ENCODE assay signal across 8 cellular contexts in the genomic region with DNA sequence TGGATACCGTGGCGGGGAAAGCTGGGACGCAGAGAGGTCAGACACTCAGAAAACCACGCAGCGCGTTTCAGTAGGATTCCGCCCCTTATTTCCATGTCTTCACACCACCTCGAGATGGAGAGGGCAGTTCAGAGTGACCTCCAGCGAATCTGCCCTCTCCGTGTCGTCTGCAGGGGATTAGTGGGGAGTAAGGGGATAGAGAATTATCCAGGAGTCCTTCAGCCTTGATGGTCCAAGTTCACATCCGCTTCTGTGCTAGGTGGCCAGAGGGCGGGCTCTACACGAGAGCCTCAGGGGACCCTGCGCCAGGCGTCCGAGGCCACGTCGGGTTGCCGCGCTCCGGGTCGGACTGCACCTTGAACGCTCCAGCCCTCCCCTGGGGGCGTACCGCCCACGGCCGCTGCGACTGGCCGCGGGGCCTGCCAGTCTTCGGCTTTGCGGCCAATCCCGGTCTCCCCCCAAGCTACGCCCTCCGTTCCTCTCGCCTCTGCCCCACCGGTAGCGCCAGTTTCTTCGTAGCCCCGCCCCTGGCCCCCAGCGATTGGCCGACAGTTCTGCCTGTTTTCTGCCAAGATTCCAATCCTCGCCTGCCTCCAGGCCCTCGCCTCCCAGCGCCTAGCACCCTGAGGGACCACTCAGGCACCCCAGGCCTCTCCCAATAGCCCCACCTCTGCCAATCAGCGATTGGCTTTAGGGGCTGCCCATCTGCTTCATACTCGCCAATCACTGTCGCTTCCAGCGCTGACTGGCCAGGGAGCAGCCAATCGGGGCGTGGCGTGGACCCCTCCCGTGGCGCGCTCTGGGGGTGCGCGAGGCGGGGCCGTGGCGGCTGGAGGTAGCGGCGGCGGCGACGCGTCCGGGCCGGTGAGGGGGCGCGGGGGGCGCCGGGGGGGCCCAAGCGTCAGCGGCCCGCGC. TPM values are rescaled to one million over a fixed set of nuclear protein-coding genes. Genes with fewer than 3 reads are reported as not detected.
DNase-seq lines count a peak whose midpoint lies in the region; ATAC-seq and TF ChIP-seq lines count a peak whose summit lies in the region.

A gene with protein sequence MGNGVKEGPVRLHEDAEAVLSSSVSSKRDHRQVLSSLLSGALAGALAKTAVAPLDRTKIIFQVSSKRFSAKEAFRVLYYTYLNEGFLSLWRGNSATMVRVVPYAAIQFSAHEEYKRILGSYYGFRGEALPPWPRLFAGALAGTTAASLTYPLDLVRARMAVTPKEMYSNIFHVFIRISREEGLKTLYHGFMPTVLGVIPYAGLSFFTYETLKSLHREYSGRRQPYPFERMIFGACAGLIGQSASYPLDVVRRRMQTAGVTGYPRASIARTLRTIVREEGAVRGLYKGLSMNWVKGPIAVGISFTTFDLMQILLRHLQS (plus strand): TSS at position 812 of the 915 bp plus-strand sequence. CDS start 32,131 bp downstream, outside the sequence.

- H3K4me1 ChIP-seq in gastroesophageal sphincter = peaks cover 0 to 49% (median 12%) of the 10 kb centered on the region in 3 donors
- peaks cover 21 to 22% of the 10 kb centered on the region in 2 experiments for H3K4me1 ChIP-seq in neutrophil (ENCODE audit: control insufficient read depth in 1 of 2, insufficient read depth in 1 of 2, low read depth in 1 of 2, low read length in 1 of 2)

- peak within 1 kb of the TSS; percentile 74 for H3K9ac ChIP-seq in SK-N-MC (ENCODE audit: insufficient read length)

- peaks cover 2% of the 10 kb centered on the region; the same call in 1 of the 2 replicates for H3K36me3 ChIP-seq in SK-N-MC (ENCODE audit: insufficient read depth, low read length)
- peaks cover 0 to 14% of the 10 kb centered on the region in 2 donors for H3K36me3 ChIP-seq in gastroesophageal sphincter
- no peaks in the 10 kb centered on the region for H3K36me3 ChIP-seq in neutrophil

- H3K27ac Mint-ChIP-seq in HFFc6 = peak within 1 kb of the TSS; percentile 75
- peak within 1 kb of the TSS; percentile 93 for H3K27ac Mint-ChIP-seq in activated naive CD4-positive, alpha-beta T cell treated with anti-CD3 and anti-CD28 coated beads, Interleukin-2, amount 10 ng/mL, durations not matched to agents 7 days and 5 days

- H3K27me3 Mint-ChIP-seq in HFFc6 (ENCODE audit: insufficient read depth) = peaks cover 1% of the 10 kb centered on the region
- no peaks in the 10 kb centered on the region for H3K27me3 Mint-ChIP-seq in activated naive CD4-positive, alpha-beta T cell treated with anti-CD3 and anti-CD28 coated beads, Interleukin-2, amount 10 ng/mL, durations not matched to agents 7 days and 5 days

- TF ChIP-seq POLR2A in NB4 (IDR thresholded peaks at IDR 0.05; ENCODE audit: extremely low read depth, insufficient read length) (peak; percentile 44), gastroesophageal sphincter (IDR thresholded peaks at IDR 0.05) (peak; percentile 53 to 60)

- peaks cover 7% of the 10 kb centered on the region; the same call in 1 of the 2 replicates for H3K36me3 Mint-ChIP-seq in HFFc6 (ENCODE audit: low read depth)
- H3K36me3 Mint-ChIP-seq in activated naive CD4-positive, alpha-beta T cell treated with anti-CD3 and anti-CD28 coated beads, Interleukin-2, amount 10 ng/mL, durations not matched to agents 7 days and 5 days = peaks cover 7% of the 10 kb centered on the region

- WGBS in gastroesophageal sphincter (ENCODE audit: low coverage in 1 of 2), 2 donors = 0 to 3% methylated on average over 11 to 35 of the region's 77 CpGs

- peak; percentile 98 for ATAC-seq in gastroesophageal sphincter

- no peak for TF ChIP-seq CTCF in HFFc6 (IDR thresholded peaks at IDR 0.05)
- TF ChIP-seq CTCF in NB4 (IDR thresholded peaks at IDR 0.05; ENCODE audit: low read depth, low read length) = no peak
- TF ChIP-seq CTCF in gastroesophageal sphincter (IDR thresholded peaks at IDR 0.05) = peak in 2 of 4 experiments; percentile 12 to 14
- peak; percentile 37 for TF ChIP-seq CTCF in neutrophil (IDR thresholded peaks at IDR 0.05)

- DNase-seq in GM03348 (ENCODE audit: low spot score) (peak; percentile 100), HFFc6 (peak; percentile 100), NB4 (ENCODE audit: low read depth) (peak; percentile 99), SK-N-MC (ENCODE audit: low read depth, low spot score) (peak; percentile 98), superior temporal gyrus (ENCODE audit: extremely low spot score) (peak; percentile 99)
- DNase-seq in activated naive CD4-positive, alpha-beta T cell treated with anti-CD3 and anti-CD28 coated beads, Interleukin-2, amount 10 ng/mL, durations not matched to agents 7 days and 5 days = peak; percentile 100

- TF ChIP-seq EP300 in gastroesophageal sphincter (IDR thresholded peaks at IDR 0.05) = no peak

- peaks cover 32% of the 10 kb centered on the region for H3K4me1 Mint-ChIP-seq in HFFc6 (ENCODE audit: low read depth)
- H3K4me1 Mint-ChIP-seq in activated naive CD4-positive, alpha-beta T cell treated with anti-CD3 and anti-CD28 coated beads, Interleukin-2, amount 10 ng/mL, durations not matched to agents 7 days and 5 days = peaks cover 40% of the 10 kb centered on the region

- H3K9me3 Mint-ChIP-seq in HFFc6 = no peaks in the 10 kb centered on the region
- no peaks in the 10 kb centered on the region for H3K9me3 Mint-ChIP-seq in activated naive CD4-positive, alpha-beta T cell treated with anti-CD3 and anti-CD28 coated beads, Interleukin-2, amount 10 ng/mL, durations not matched to agents 7 days and 5 days

- peak within 1 kb of the TSS; percentile 91 for H3K4me3 Mint-ChIP-seq in HFFc6
- peak within 1 kb of the TSS; percentile 92 for H3K4me3 Mint-ChIP-seq in activated naive CD4-positive, alpha-beta T cell treated with anti-CD3 and anti-CD28 coated beads, Interleukin-2, amount 10 ng/mL, durations not matched to agents 7 days and 5 days

- H3K27ac ChIP-seq in SK-N-MC (peak within 1 kb of the TSS; percentile 38; the same call in 1 of the 2 replicates), gastroesophageal sphincter (peak within 1 kb of the TSS; percentile 84 to 94 (median 91)), neutrophil (peak within 1 kb of the TSS; percentile 67)

- peak within 1 kb of the TSS; percentile 69 for H3K4me3 ChIP-seq in NB4 (ENCODE audit: low read depth, low read length)
- H3K4me3 ChIP-seq in SK-N-MC = peak within 1 kb of the TSS; percentile 75
- peak within 1 kb of the TSS; percentile 56 to 94 for H3K4me3 ChIP-seq in gastroesophageal sphincter
- H3K4me3 ChIP-seq in neutrophil (ENCODE audit: low read depth in 1 of 2, low read length in 1 of 2) = peak within 1 kb of the TSS; percentile 77 to 94

- CTCF ChIA-PET in activated naive CD4-positive, alpha-beta T cell treated with anti-CD3 and anti-CD28 coated beads, Interleukin-2, amount 10 ng/mL, durations not matched to agents 7 days and 5 days (lab: Charles Lee) = interaction anchor here (0.6 to 1.7 kb wide), 3 partner anchors 9 to 111 kb away, joined by 3 to 5 read pairs (median 3); no protein-coding TSS in a partner anchor

- H3K27me3 ChIP-seq in gastroesophageal sphincter (no peaks in the 10 kb centered on the region), neutrophil (no peaks in the 10 kb centered on the region)

- no peaks in the 10 kb centered on the region for H3K9me3 ChIP-seq in SK-N-MC (ENCODE audit: low read depth, low read length)
- no peaks in the 10 kb centered on the region for H3K9me3 ChIP-seq in gastroesophageal sphincter
- H3K9me3 ChIP-seq in neutrophil = no peaks in the 10 kb centered on the region

RNA-seq across cellular contexts. Expression of the gene that starts here (rescaled TPM):
- 10 to 100 TPM in 3 of 6 experiments, 1 to 10 TPM in 3; 8.7 to 11.7 (median 9.9) TPM for total RNA-seq in HFFc6 (2021; fragmentation: NEBNext Ultra II Directional; extraction: Animal tissue kit (Norgen Biotek cat#: 25700))
- 10 to 100 TPM in 3 of 4 donors, 1 to 10 TPM in 1; 8.8 to 16.0 (median 12.9) TPM for total RNA-seq in gastroesophageal sphincter

Comparison
In these comparisons a context has a peak if more than half of its experiments do, and no peak if none do; other contexts are left out.
1. Peak in every context shown above with its lines: DNase-seq, ATAC-seq, H3K4me3 ChIP-seq and H3K27ac ChIP-seq.
2. H3K27ac ChIP-seq: peak in every context shown above with its lines; median percentile 91 in gastroesophageal sphincter; 67 in neutrophil; 38 in SK-N-MC.